In the genomic region with DNA sequence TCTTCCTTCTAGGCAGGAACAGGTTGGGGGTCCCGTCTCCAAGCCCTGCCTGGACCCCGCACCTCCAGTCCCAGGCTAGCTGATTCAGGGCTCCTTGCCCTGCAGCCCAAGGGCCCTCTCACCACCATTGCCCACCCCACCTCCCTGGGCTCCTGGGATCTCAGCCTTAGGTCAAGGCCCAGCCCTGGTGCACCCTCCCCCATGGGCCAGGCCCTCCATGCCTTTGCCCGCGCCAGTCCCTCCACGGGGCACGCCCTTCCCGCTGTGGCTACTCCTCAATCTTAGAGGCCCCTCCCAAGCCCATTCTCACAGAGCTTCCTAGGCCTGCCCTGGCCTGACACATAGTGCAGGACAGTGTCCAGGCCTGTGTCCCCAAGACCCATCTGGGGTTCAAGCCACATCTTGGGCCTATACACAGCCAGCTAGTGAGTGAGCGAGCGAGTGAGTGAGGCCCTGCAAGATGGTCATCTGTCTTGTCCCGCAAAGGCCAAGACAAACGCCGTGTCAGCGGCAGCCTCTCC, we compare ENCODE assay signal across 1 cellular context.
TF ChIP-seq lines count a peak whose summit lies in the region.

No MANE protein-coding gene starts in this region.

TF ChIP-seq in GM23338, 12 proteins besides CTCF, POLR2A, EP300 and RAD21 (continued from another document):
- TF ChIP-seq STAT1 (IDR thresholded peaks at IDR 0.05; ENCODE audit: unreplicated experiment) (no peak), ZNF114 (CRISPR knock-in tag; IDR thresholded peaks at IDR 0.05) (no peak), CREB1 (CRISPR knock-in tag; IDR thresholded peaks at IDR 0.05; ENCODE audit: low read depth) (no peak), JUNB (IDR thresholded peaks at IDR 0.05; ENCODE audit: unreplicated experiment) (no peak), ZNF331 (CRISPR knock-in tag; IDR thresholded peaks at IDR 0.05; ENCODE audit: low read depth) (no peak)
- TF ChIP-seq, protein P1, sequence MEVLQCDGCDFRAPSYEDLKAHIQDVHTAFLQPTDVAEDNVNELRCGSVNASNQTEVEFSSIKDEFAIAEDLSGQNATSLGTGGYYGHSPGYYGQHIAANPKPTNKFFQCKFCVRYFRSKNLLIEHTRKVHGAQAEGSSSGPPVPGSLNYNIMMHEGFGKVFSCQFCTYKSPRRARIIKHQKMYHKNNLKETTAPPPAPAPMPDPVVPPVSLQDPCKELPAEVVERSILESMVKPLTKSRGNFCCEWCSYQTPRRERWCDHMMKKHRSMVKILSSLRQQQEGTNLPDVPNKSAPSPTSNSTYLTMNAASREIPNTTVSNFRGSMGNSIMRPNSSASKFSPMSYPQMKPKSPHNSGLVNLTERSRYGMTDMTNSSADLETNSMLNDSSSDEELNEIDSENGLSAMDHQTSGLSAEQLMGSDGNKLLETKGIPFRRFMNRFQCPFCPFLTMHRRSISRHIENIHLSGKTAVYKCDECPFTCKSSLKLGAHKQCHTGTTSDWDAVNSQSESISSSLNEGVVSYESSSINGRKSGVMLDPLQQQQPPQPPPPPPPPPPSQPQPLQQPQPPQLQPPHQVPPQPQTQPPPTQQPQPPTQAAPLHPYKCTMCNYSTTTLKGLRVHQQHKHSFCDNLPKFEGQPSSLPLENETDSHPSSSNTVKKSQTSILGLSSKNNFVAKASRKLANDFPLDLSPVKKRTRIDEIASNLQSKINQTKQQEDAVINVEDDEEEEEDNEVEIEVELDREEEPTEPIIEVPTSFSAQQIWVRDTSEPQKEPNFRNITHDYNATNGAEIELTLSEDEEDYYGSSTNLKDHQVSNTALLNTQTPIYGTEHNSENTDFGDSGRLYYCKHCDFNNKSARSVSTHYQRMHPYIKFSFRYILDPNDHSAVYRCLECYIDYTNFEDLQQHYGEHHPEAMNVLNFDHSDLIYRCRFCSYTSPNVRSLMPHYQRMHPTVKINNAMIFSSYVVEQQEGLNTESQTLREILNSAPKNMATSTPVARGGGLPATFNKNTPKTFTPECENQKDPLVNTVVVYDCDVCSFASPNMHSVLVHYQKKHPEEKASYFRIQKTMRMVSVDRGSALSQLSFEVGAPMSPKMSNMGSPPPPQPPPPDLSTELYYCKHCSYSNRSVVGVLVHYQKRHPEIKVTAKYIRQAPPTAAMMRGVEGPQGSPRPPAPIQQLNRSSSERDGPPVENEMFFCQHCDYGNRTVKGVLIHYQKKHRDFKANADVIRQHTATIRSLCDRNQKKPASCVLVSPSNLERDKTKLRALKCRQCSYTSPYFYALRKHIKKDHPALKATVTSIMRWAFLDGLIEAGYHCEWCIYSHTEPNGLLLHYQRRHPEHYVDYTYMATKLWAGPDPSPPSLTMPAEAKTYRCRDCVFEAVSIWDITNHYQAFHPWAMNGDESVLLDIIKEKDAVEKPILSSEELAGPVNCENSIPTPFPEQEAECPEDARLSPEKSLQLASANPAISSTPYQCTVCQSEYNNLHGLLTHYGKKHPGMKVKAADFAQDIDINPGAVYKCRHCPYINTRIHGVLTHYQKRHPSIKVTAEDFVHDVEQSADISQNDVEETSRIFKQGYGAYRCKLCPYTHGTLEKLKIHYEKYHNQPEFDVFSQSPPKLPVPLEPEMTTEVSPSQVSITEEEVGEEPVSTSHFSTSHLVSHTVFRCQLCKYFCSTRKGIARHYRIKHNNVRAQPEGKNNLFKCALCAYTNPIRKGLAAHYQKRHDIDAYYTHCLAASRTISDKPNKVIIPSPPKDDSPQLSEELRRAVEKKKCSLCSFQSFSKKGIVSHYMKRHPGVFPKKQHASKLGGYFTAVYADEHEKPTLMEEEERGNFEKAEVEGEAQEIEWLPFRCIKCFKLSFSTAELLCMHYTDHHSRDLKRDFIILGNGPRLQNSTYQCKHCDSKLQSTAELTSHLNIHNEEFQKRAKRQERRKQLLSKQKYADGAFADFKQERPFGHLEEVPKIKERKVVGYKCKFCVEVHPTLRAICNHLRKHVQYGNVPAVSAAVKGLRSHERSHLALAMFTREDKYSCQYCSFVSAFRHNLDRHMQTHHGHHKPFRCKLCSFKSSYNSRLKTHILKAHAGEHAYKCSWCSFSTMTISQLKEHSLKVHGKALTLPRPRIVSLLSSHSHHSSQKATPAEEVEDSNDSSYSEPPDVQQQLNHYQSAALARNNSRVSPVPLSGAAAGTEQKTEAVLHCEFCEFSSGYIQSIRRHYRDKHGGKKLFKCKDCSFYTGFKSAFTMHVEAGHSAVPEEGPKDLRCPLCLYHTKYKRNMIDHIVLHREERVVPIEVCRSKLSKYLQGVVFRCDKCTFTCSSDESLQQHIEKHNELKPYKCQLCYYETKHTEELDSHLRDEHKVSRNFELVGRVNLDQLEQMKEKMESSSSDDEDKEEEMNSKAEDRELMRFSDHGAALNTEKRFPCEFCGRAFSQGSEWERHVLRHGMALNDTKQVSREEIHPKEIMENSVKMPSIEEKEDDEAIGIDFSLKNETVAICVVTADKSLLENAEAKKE (CRISPR knock-in tag; IDR thresholded peaks at IDR 0.05): no peak
- TF ChIP-seq, protein P2, sequence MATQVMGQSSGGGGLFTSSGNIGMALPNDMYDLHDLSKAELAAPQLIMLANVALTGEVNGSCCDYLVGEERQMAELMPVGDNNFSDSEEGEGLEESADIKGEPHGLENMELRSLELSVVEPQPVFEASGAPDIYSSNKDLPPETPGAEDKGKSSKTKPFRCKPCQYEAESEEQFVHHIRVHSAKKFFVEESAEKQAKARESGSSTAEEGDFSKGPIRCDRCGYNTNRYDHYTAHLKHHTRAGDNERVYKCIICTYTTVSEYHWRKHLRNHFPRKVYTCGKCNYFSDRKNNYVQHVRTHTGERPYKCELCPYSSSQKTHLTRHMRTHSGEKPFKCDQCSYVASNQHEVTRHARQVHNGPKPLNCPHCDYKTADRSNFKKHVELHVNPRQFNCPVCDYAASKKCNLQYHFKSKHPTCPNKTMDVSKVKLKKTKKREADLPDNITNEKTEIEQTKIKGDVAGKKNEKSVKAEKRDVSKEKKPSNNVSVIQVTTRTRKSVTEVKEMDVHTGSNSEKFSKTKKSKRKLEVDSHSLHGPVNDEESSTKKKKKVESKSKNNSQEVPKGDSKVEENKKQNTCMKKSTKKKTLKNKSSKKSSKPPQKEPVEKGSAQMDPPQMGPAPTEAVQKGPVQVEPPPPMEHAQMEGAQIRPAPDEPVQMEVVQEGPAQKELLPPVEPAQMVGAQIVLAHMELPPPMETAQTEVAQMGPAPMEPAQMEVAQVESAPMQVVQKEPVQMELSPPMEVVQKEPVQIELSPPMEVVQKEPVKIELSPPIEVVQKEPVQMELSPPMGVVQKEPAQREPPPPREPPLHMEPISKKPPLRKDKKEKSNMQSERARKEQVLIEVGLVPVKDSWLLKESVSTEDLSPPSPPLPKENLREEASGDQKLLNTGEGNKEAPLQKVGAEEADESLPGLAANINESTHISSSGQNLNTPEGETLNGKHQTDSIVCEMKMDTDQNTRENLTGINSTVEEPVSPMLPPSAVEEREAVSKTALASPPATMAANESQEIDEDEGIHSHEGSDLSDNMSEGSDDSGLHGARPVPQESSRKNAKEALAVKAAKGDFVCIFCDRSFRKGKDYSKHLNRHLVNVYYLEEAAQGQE (IDR thresholded peaks at IDR 0.05; ENCODE audit: unreplicated experiment): no peak
- TF ChIP-seq, protein P3, sequence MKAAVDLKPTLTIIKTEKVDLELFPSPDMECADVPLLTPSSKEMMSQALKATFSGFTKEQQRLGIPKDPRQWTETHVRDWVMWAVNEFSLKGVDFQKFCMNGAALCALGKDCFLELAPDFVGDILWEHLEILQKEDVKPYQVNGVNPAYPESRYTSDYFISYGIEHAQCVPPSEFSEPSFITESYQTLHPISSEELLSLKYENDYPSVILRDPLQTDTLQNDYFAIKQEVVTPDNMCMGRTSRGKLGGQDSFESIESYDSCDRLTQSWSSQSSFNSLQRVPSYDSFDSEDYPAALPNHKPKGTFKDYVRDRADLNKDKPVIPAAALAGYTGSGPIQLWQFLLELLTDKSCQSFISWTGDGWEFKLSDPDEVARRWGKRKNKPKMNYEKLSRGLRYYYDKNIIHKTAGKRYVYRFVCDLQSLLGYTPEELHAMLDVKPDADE (IDR thresholded peaks at IDR 0.05): no peak
TF ChIP-seq in GM23338: peak in this region for 0.
